In genomic region chr19:1257475-1258160, GRCh38 we compare ENCODE assay signal across 1 cellular context.
TF ChIP-seq lines count a peak whose summit lies in the region.

No MANE protein-coding gene starts in this region.

TF ChIP-seq in A549, 52 proteins besides CTCF, POLR2A, EP300 and RAD21 (continued from another document):
- TF ChIP-seq, protein P1, sequence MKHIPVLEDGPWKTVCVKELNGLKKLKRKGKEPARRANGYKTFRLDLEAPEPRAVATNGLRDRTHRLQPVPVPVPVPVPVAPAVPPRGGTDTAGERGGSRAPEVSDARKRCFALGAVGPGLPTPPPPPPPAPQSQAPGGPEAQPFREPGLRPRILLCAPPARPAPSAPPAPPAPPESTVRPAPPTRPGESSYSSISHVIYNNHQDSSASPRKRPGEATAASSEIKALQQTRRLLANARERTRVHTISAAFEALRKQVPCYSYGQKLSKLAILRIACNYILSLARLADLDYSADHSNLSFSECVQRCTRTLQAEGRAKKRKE (CRISPR knock-in tag; IDR thresholded peaks at IDR 0.05; ENCODE audit: low read depth) = no peak
